In genomic region chr2:174365583-174365982, GRCh38 we compare ENCODE assay signal across 27 cellular contexts. TPM values are rescaled to one million over a fixed set of nuclear protein-coding genes. Genes with fewer than 3 reads are reported as not detected.
"Had no signal": no experiment of that assay in that cellular context is flagged by ENCODE, and none has a peak within 500 bp of the region (broad histone marks: within the 10 kb centered on the region; RNA-seq: fewer than 3 reads in every experiment).

No MANE protein-coding gene starts in this region.

- FAIRE-seq: frontal cortex, small intestine had no signal

- H3K27me3 Mint-ChIP-seq: naive thymus-derived CD4-positive, alpha-beta T cell had no signal

- H3K4me3 ChIP-seq: coronary artery, heart left ventricle, lung, sigmoid colon, stomach, thoracic aorta, transverse colon had no signal

- H3K27me3 ChIP-seq: heart left ventricle, sigmoid colon, stomach, transverse colon had no signal

- H3K27ac ChIP-seq: coronary artery, heart left ventricle, sigmoid colon, stomach, thoracic aorta, transverse colon had no signal

- DNase-seq: effector CD4-positive, alpha-beta T cell; endodermal cell; heart left ventricle; hippocampal formation; left colon; left ventricle myocardium superior; mesendoderm; naive thymus-derived CD4-positive, alpha-beta T cell; nephron progenitor cell; posterior cingulate gyrus; sigmoid colon; small intestine; stimulated activated CD4-positive, alpha-beta T cell treated with anti-CD3 and anti-CD28 coated beads, Interleukin-12 subunit alpha, Interleukin-12 subunit beta, amount 100 ng/mL, for 4 hours; stimulated activated naive CD4-positive, alpha-beta T cell; stomach; substantia nigra; transverse colon had no signal

- H3K9me3 ChIP-seq: heart left ventricle, thoracic aorta, transverse colon had no signal

- H3K4me1 Mint-ChIP-seq: endodermal cell, nephron progenitor cell had no signal

- H3K4me1 ChIP-seq: heart left ventricle, sigmoid colon, stomach, transverse colon had no signal

- H3K4me3 Mint-ChIP-seq: endodermal cell, nephron progenitor cell had no signal

- H3K27ac Mint-ChIP-seq: endodermal cell; naive thymus-derived CD4-positive, alpha-beta T cell; nephron progenitor cell had no signal

RNA-seq across cellular contexts. Expression of gene SP9, which starts 30.8 kb away (rescaled TPM):
- total RNA-seq: dermis microvascular lymphatic vessel endothelial cell; endodermal cell; fibroblast of lung; glomerular endothelial cell; kidney epithelial cell; left colon; left ventricle myocardium superior; lung; naive thymus-derived CD4-positive, alpha-beta T cell; osteoblast; pulmonary artery endothelial cell; sigmoid colon; stomach; thoracic aorta; transverse colon had no signal
- polyA plus RNA-seq: fibroblast of lung; heart left ventricle; lung; naive thymus-derived CD4-positive, alpha-beta T cell; sigmoid colon; small intestine; stomach had no signal
